ENCODE assay signal across 28 cellular contexts in the genomic region with DNA sequence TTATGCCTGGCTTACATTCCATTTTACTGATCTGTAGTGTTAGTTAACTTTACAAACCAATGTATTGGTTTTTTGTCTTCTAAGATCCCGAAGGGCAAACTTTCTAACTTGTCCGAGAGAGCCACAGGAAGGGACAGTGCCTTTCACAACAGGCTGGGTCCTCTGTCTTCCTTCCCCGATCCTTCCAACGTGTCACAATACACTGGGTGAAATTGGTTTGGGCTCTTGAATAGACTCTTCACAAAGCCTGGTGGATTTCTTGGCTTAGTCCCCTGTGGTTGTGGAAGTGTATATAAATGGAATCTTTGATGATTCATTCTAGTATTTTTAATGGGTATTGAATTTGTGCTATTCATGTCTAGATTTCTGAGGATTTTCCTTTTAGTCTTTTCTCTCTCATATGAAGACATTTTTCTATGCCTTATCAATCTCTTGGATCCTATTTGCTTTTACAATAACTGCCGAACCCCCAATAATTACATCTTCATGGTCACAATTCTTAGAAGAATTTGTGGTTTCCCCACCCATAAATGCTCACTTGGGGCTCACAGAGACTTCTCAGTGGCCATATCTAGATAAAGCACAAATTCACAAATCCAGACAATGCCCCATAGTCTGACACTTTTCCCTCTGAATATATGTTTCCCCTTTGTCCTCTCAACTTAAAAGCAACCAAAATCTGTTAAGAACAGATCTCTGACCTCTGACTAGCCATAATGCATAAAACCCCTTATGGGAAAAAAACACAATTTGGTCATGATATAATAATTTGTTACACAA.
"Had no signal": no experiment of that assay in that cellular context is flagged by ENCODE, and none has a peak within 500 bp of the region (broad histone marks: within the 10 kb centered on the region; RNA-seq: fewer than 3 reads in every experiment).

No MANE protein-coding gene starts in this region.

- ATAC-seq: activated CD4-positive, alpha-beta T cell treated with anti-CD3 and anti-CD28 coated beads for 36 hours; activated CD8-positive, alpha-beta memory T cell treated with anti-CD3 and anti-CD28 coated beads, Interleukin-2, amount 10 ng/mL, durations not matched to agents 7 days and 5 days; activated CD8-positive, alpha-beta T cell treated with anti-CD3 and anti-CD28 coated beads, Interleukin-2, amount 10 ng/mL, durations not matched to agents 7 days and 5 days; activated naive CD8-positive, alpha-beta T cell treated with anti-CD3 and anti-CD28 coated beads, Interleukin-2, amount 50 U/mL, for 24 hours; effector memory CD8-positive, alpha-beta T cell; stimulated activated memory B cell treated with anti-CD40 and anti-IgM and Interleukin-4, amounts not matched to agents 10 μg/mL and 1 μg/mL and 100 μg/mL, for 72 hours; stimulated activated naive CD8-positive, alpha-beta T cell treated with anti-CD3 and anti-CD28 coated beads, Interleukin-15, amount 100 ng/mL, for 72 hours had no signal

- H3K4me2 ChIP-seq: smooth muscle cell had no signal

- FAIRE-seq: islet of Langerhans had no signal

- H3K36me3 ChIP-seq: cardiac muscle cell, colonic mucosa, left ventricle myocardium inferior, ovary, prostate gland, sigmoid colon, uterus had no signal

- H3K9me3 ChIP-seq: colonic mucosa, left ventricle myocardium inferior, ovary, prostate gland, sigmoid colon, uterus had no signal

- H3K27ac ChIP-seq: cardiac muscle cell, colonic mucosa, left ventricle myocardium inferior, ovary, prostate gland, sigmoid colon, uterus had no signal

- DNase-seq: activated CD4-positive, alpha-beta T cell treated with anti-CD3 and anti-CD28 coated beads for 36 hours; activated CD4-positive, CD25-positive, alpha-beta regulatory T cell; activated CD8-positive, alpha-beta memory T cell treated with anti-CD3 and anti-CD28 coated beads, Interleukin-2, amount 10 ng/mL, durations not matched to agents 7 days and 5 days; activated CD8-positive, alpha-beta T cell treated with anti-CD3 and anti-CD28 coated beads, Interleukin-2, amount 10 ng/mL, durations not matched to agents 7 days and 5 days; activated naive CD8-positive, alpha-beta T cell treated with anti-CD3 and anti-CD28 coated beads, Interleukin-2, amount 50 U/mL, for 24 hours; activated T-cell treated with anti-CD3 and anti-CD28 coated beads, Interleukin-2, amount 50 U/mL, for 48 hours; amygdala; cerebellar nuclear complex; colonic mucosa; effector memory CD8-positive, alpha-beta T cell; erythroblast; left ventricle myocardium inferior; naive B cell; nephron progenitor cell; ovary; sigmoid colon; stimulated activated CD4-positive, alpha-beta T cell treated with anti-CD3 and anti-CD28 coated beads, Interleukin-1b, Interleukin-23, amount 100 ng/mL, for 48 hours; stimulated activated CD4-positive, alpha-beta T cell treated with anti-CD3 and anti-CD28 coated beads, Interleukin-4, amount 100 ng/mL, for 4 hours; stimulated activated CD8-positive, alpha-beta memory T cell treated with anti-CD3 and anti-CD28 coated beads, Interleukin-4, amount 100 ng/mL, for 48 hours; stimulated activated naive CD8-positive, alpha-beta T cell treated with anti-CD3 and anti-CD28 coated beads, Interleukin-15, amount 100 ng/mL, for 72 hours; substantia nigra; uterus had no signal

- H3K4me1 ChIP-seq: colonic mucosa, left ventricle myocardium inferior, prostate gland, sigmoid colon, uterus had no signal

- H3K27me3 ChIP-seq: cardiac muscle cell, colonic mucosa, ovary, sigmoid colon, uterus had no signal

- H3K4me3 ChIP-seq: cardiac muscle cell, colonic mucosa, left ventricle myocardium inferior, lung, ovary, prostate gland, sigmoid colon, smooth muscle cell, uterus had no signal
